ENCODE assay signal across 1 cellular context in the genomic region with DNA sequence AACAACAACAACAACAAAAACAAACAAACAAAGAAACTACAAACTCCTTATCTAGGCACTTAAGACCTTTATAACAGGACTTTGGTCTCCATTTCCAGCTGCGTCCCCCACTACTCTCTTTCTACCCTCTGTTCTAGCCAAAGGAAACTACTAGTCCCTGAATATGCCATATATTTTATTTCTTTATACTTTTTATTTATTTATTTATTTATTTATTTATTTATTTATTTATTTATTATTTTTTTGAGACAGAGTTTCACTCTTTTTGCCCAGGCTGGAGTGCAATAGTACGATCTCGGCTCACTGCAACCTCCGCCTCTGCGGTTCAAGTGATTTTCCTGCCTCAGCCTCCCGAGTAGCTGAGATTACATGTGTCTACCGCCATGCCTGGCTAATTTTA. TPM values are rescaled to one million over a fixed set of nuclear protein-coding genes. Genes with fewer than 3 reads are reported as not detected.
"Had no signal": no experiment of that assay in that cellular context is flagged by ENCODE, and none has a peak within 500 bp of the region (broad histone marks: within the 10 kb centered on the region; RNA-seq: fewer than 3 reads in every experiment).

No MANE protein-coding gene starts in this region.

RNA-seq across cellular contexts. Expression of gene MID2, which starts 26.0 kb away (rescaled TPM):
- polyA plus RNA-seq: K562 had no signal
